In the genomic region with DNA sequence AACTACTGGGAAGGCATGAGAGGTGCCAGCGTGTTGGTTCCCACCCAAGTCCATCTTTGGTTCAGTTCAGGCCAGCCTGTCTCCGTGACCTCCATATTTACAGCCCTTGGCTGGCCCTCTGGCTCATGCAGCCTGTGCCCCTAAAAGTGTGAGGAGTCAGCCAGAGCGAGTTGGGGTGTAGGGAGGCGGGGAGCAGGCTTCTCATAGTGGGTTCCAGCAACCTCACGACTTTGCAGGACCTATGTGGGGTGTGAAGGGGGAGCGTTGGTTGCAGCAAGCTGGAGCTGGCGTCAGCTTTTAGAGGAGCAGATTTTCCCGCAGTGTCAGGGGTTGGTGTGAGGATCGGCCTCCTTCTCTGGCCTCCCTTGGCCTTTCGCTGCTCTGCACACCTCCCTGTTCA, we compare ENCODE assay signal across 8 cellular contexts. TPM values are rescaled to one million over a fixed set of nuclear protein-coding genes. Genes with fewer than 3 reads are reported as not detected.
DNase-seq lines count a peak whose midpoint lies in the region; ATAC-seq and TF ChIP-seq lines count a peak whose summit lies in the region.

No MANE protein-coding gene starts in this region.

- H3K9me3 Mint-ChIP-seq in Caco-2 (ENCODE audit: unreplicated experiment) (no peaks in the 10 kb centered on the region), T-cell (no peaks in the 10 kb centered on the region)

- H3K9me2 ChIP-seq in PC-3 (replicated peaks; ENCODE audit: low read length) = no peaks in the 10 kb centered on the region

- intact Hi-C loops in Caco-2 (cut with micrococcal nuclease; ENCODE audit: unreplicated experiment) (no loop called here), prostate gland (cut with DNase I) (no loop called here), PC-3 (cut with micrococcal nuclease) (no loop called here)

- no peak overlapping the region for H3K4me2 ChIP-seq in PC-3 (ENCODE audit: low read length)

- H3K27me3 ChIP-seq in Caco-2 (replicated peaks; ENCODE audit: control insufficient read depth, insufficient read depth, low read length) (no peaks in the 10 kb centered on the region), prostate gland (replicated peaks; ENCODE audit: insufficient read depth) (no peaks in the 10 kb centered on the region), PC-3 (ENCODE audit: low read length) (no peaks in the 10 kb centered on the region)

- H3K9me3 ChIP-seq in Caco-2 (no peaks in the 10 kb centered on the region), prostate gland (no peaks in the 10 kb centered on the region), PC-3 (ENCODE audit: low read length) (no peaks in the 10 kb centered on the region)

- no peak for DNase-seq in Caco-2
- DNase-seq in T-cell = no peak
- DNase-seq in epithelial cell of prostate (ENCODE audit: low read depth, low spot score) = no peak
- no peak for DNase-seq in prostate gland (ENCODE audit: low spot score)
- no peak for DNase-seq in NCI-H82 treated with DMSO at 0.1 percent for 48 hours (lab: John Stamatoyannopoulos, UW; ENCODE audit: unreplicated experiment)
- DNase-seq in PC-3 = no peak

- H3K4me3 Mint-ChIP-seq in Caco-2 (ENCODE audit: unreplicated experiment) (peak overlapping the region; percentile 28), T-cell (peak overlapping the region in 2 of 3 donors; percentile 78 to 79)

- no peaks in the 10 kb centered on the region for H3K27me3 Mint-ChIP-seq in Caco-2 (ENCODE audit: insufficient read depth, unreplicated experiment)
- H3K27me3 Mint-ChIP-seq in T-cell = no peaks in the 10 kb centered on the region

- H4K20me1 ChIP-seq in PC-3 (ENCODE audit: low read length) = no peaks in the 10 kb centered on the region

- CTCF ChIA-PET in Caco-2 (lab: Charles Lee) (interaction anchor here (1.0 to 2.8 kb wide), 2 partner anchors 9 to 41 kb away, joined by 5 to 14 read pairs; no protein-coding TSS in a partner anchor), T-cell (lab: Charles Lee) (interaction anchor here (0.6 to 6.6 kb wide), 10 partner anchors 7 to 265 kb away, joined by 3 to 56 read pairs (median 4); no protein-coding TSS in a partner anchor), PC-3 (lab: Charles Lee) (no interaction called here)

- H3K4me1 ChIP-seq in Caco-2 = peaks cover 54% of the 10 kb centered on the region
- H3K4me1 ChIP-seq in prostate gland (replicated peaks) = peaks cover 83% of the 10 kb centered on the region
- no peaks in the 10 kb centered on the region for H3K4me1 ChIP-seq in PC-3 (ENCODE audit: insufficient read depth, low read length)

- no peaks in the 10 kb centered on the region for H3F3A ChIP-seq in PC-3 (ENCODE audit: low read length, unreplicated experiment)

- TF ChIP-seq CTCF in Caco-2 (IDR thresholded peaks at IDR 0.05; ENCODE audit: insufficient read depth in 1 of 2, low read depth in 1 of 2, low read length in 1 of 2, severe bottlenecking in 1 of 2, unreplicated experiment in 1 of 2) = no peak
- TF ChIP-seq CTCF in prostate gland (IDR thresholded peaks at IDR 0.05) = no peak
- no peak for TF ChIP-seq CTCF in PC-3 (conservative IDR thresholded peaks at IDR 0.05; ENCODE audit: low read depth, low read length)

- BruUV-seq in Caco-2 (replicated peaks; lab: Mats Ljungman, UMichigan) = no TSS peak
- BruUV-seq in PC-3 (replicated peaks; lab: Mats Ljungman, UMichigan) = no TSS peak

- ATAC-seq in T-cell (replicated peaks in 1 of 4) (no peak), GM18868 (IDR thresholded peaks at IDR 0.05; ENCODE audit: unreplicated experiment) (no peak), GM21515 (IDR thresholded peaks at IDR 0.05; ENCODE audit: unreplicated experiment) (no peak), PC-3 (no peak)

- H3K4me3 ChIP-seq in Caco-2 (ENCODE audit: low read depth, low read length) (no peak overlapping the region), prostate gland (no peak overlapping the region), PC-3 (ENCODE audit: low read length) (no peak overlapping the region)

- POLR2A ChIA-PET in Caco-2 (lab: Charles Lee) = interaction anchor here (0.9 kb wide), 1 partner anchor 42 kb away, joined by 4 read pairs; no protein-coding TSS in a partner anchor
- POLR2A ChIA-PET in T-cell (lab: Charles Lee) = interaction anchor here (0.8 to 2.0 kb wide), 5 partner anchors 9 to 38 kb away, joined by 3 to 8 read pairs (median 4); partner anchors contain the start of gene TSPAN14 (in 1 of the 2)
- POLR2A ChIA-PET in PC-3 (lab: Charles Lee; ENCODE audit: unreplicated experiment) = no interaction called here

- H3K27ac Mint-ChIP-seq in Caco-2 (ENCODE audit: unreplicated experiment) (peak overlapping the region; percentile 49), T-cell (peak overlapping the region; percentile 95 to 99)

- WGBS in prostate gland = 74% methylated on average over 10 of the region's 10 CpGs

- H3K36me3 Mint-ChIP-seq in Caco-2 (ENCODE audit: insufficient read depth, unreplicated experiment) (peaks cover 35% of the 10 kb centered on the region), T-cell (peaks cover 26% of the 10 kb centered on the region)

- H3K4me1 Mint-ChIP-seq in Caco-2 (ENCODE audit: low read depth, unreplicated experiment) (peaks cover 59% of the 10 kb centered on the region), T-cell (peaks cover 99% of the 10 kb centered on the region in 3 donors)

- H3K27ac ChIP-seq in epithelial cell of prostate (peak overlapping the region; percentile 99), prostate gland (peak overlapping the region; percentile 78 to 85), PC-3 (ENCODE audit: low read length) (no peak overlapping the region)

- no peaks in the 10 kb centered on the region for H3K79me2 ChIP-seq in PC-3 (ENCODE audit: low read length)

- H2AFZ ChIP-seq in PC-3 (ENCODE audit: low read length) = no peak overlapping the region

- H3K36me3 ChIP-seq in Caco-2 (ENCODE audit: control insufficient read depth, insufficient read depth, low read length) (no peaks in the 10 kb centered on the region; the same call in 1 of the 2 replicates), prostate gland (no peaks in the 10 kb centered on the region), PC-3 (ENCODE audit: low read depth, low read length) (no peaks in the 10 kb centered on the region)

- no peak overlapping the region for H3K9ac ChIP-seq in PC-3 (ENCODE audit: low read length)

- TF ChIP-seq POLR2A in prostate gland (IDR thresholded peaks at IDR 0.05) = no peak

RNA-seq across cellular contexts. Expression of gene TSPAN14, which starts 9.8 kb away (rescaled TPM):
- total RNA-seq in Caco-2 (2022) (138 and 140 TPM in 2 replicates), T-cell (100 to 1,000 TPM; 130 to 204 (median 194) TPM), prostate gland (100 to 1,000 TPM in 1 of 2 donors, 10 to 100 TPM in 1; 69.8 to 103 TPM), PC-3 (2014; rRNA removed) (not detected in 2 replicates)

RNA-seq across cellular contexts. Expression of gene PRXL2A, which starts 55.5 kb away (rescaled TPM):
- total RNA-seq in Caco-2 (2022) = 82.0 and 88.6 TPM in 2 replicates
- 1 to 10 TPM; 2.9 to 6.3 (median 5.2) TPM for total RNA-seq in T-cell
- 100 to 1,000 TPM in 1 of 2 donors, 10 to 100 TPM in 1; 86.0 to 101 TPM for total RNA-seq in prostate gland
- not detected in 2 replicates for total RNA-seq in PC-3 (2014; rRNA removed)

Comparison
In these comparisons a context has a peak if more than half of its experiments do, and no peak if none do; other contexts are left out.
1. RNA of gene TSPAN14, which starts 9.8 kb away (total RNA-seq): 130 to 204 TPM in T-cell, 138 to 140 TPM in Caco-2 and 69.8 to 103 TPM in prostate gland; not detected in PC-3; every median in the first group is over 10 times any median in the second.
2. RNA of gene PRXL2A, which starts 55.5 kb away (total RNA-seq): 86.0 to 101 TPM in prostate gland and 82.0 to 88.6 TPM in Caco-2; 2.9 to 6.3 TPM in T-cell and not detected in PC-3; every median in the first group is over 10 times any median in the second.